In the genomic region with DNA sequence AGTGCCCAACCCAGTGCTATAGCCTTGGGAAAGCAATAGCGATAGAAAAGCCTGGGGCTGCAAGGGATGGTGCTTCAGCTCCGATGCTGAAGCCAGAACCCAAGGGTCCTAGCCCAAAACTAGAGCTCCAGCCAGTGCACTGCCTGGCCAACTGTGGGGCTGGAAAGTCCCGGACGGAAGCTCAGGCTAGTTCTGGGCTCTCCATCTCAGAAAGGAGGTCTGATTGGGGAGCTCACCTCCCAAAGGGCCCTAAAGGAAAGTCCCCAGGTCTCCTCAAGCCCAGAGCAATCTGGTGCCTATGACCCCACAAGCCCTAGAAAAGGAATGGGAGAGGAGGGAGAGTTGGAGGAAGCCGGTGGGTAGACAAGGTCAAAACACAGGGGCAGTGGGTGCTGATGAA, we compare ENCODE assay signal across 1 cellular context.
TF ChIP-seq lines count a peak whose summit lies in the region.

No MANE protein-coding gene starts in this region.

TF ChIP-seq in GM12878, 131 proteins besides CTCF, POLR2A, EP300 and RAD21 (continued from another document):
- TF ChIP-seq ZNF687 (IDR thresholded peaks at IDR 0.05): peak; percentile 12; the same call in 1 of the 2 replicates
- TF ChIP-seq SRF (IDR thresholded peaks at IDR 0.05; ENCODE audit: low read depth in 2 of 2, low read length in 2 of 2): no peak
- no peak for TF ChIP-seq CBX3 (IDR thresholded peaks at IDR 0.05; ENCODE audit: borderline replicate concordance, low read depth)
- TF ChIP-seq IKZF2 (IDR thresholded peaks at IDR 0.05): peak in 1 of 2 experiments; percentile 42; a peak in 2 of 4 replicates
- 0 out of 2 replicates have a peak, but pooled peaks have one; percentile 51 for TF ChIP-seq POLR2AphosphoS5 (IDR thresholded peaks at IDR 0.05; ENCODE audit: low read length)
- TF ChIP-seq, protein P1, sequence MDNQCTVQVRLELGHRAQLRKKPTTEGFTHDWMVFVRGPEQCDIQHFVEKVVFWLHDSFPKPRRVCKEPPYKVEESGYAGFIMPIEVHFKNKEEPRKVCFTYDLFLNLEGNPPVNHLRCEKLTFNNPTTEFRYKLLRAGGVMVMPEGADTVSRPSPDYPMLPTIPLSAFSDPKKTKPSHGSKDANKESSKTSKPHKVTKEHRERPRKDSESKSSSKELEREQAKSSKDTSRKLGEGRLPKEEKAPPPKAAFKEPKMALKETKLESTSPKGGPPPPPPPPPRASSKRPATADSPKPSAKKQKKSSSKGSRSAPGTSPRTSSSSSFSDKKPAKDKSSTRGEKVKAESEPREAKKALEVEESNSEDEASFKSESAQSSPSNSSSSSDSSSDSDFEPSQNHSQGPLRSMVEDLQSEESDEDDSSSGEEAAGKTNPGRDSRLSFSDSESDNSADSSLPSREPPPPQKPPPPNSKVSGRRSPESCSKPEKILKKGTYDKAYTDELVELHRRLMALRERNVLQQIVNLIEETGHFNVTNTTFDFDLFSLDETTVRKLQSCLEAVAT (IDR thresholded peaks at IDR 0.05): peak; percentile 83
